8 cellular contexts compared by ENCODE assay signal in genomic region chr1:94063379-94063778, GRCh38. TPM values are rescaled to one million over a fixed set of nuclear protein-coding genes. Genes with fewer than 3 reads are reported as not detected.
DNase-seq lines count a peak whose midpoint lies in the region; ATAC-seq and TF ChIP-seq lines count a peak whose summit lies in the region.

No MANE protein-coding gene starts in this region.

- peak; percentile 55 for DNase-seq in AG20443 (ENCODE audit: low spot score)
- DNase-seq in LNCaP clone FGC (ENCODE audit: low read depth) = peak; percentile 50
- peak; percentile 65 for DNase-seq in colonic mucosa
- no peak for DNase-seq in activated CD4-positive, alpha-beta memory T cell treated with anti-CD3 and anti-CD28 coated beads, Interleukin-2, amount 10 ng/mL, durations not matched to agents 7 days and 5 days
- no peak for DNase-seq in activated naive CD4-positive, alpha-beta T cell treated with anti-CD3 and anti-CD28 coated beads, Interleukin-2, amount 50 U/mL, for 72 hours (ENCODE audit: low spot score in 2 of 2)
- no peak for DNase-seq in DMS79 (lab: John Stamatoyannopoulos, UW)

- no peak for ATAC-seq in HG03520 (IDR thresholded peaks at IDR 0.05; ENCODE audit: unreplicated experiment)
- ATAC-seq in activated naive CD4-positive, alpha-beta T cell treated with anti-CD3 and anti-CD28 coated beads, Interleukin-2, amount 50 U/mL, for 72 hours = no peak

- no peak overlapping the region for H3K4me3 Mint-ChIP-seq in activated CD4-positive, alpha-beta memory T cell treated with anti-CD3 and anti-CD28 coated beads, Interleukin-2, amount 10 ng/mL, durations not matched to agents 7 days and 5 days

- H3K9me3 Mint-ChIP-seq in activated CD4-positive, alpha-beta memory T cell treated with anti-CD3 and anti-CD28 coated beads, Interleukin-2, amount 10 ng/mL, durations not matched to agents 7 days and 5 days = no peaks in the 10 kb centered on the region
- H3K9me3 Mint-ChIP-seq in activated naive CD4-positive, alpha-beta T cell treated with anti-CD3 and anti-CD28 coated beads, Interleukin-2, amount 50 U/mL, for 72 hours = no peaks in the 10 kb centered on the region

- H3K36me3 Mint-ChIP-seq in activated CD4-positive, alpha-beta memory T cell treated with anti-CD3 and anti-CD28 coated beads, Interleukin-2, amount 10 ng/mL, durations not matched to agents 7 days and 5 days (ENCODE audit: low read depth) = no peaks in the 10 kb centered on the region
- no peaks in the 10 kb centered on the region for H3K36me3 Mint-ChIP-seq in activated naive CD4-positive, alpha-beta T cell treated with anti-CD3 and anti-CD28 coated beads, Interleukin-2, amount 50 U/mL, for 72 hours

- no peaks in the 10 kb centered on the region for H3K36me3 ChIP-seq in colonic mucosa
- H3K36me3 ChIP-seq in mesodermal cell (ENCODE audit: control insufficient read depth, insufficient read depth, low read length) = no peaks in the 10 kb centered on the region

- H3K9ac ChIP-seq in colonic mucosa (ENCODE audit: low read depth in 2 of 2, low read length in 2 of 2) = no peak overlapping the region

- H3K27ac ChIP-seq in colonic mucosa = no peak overlapping the region
- peak overlapping the region; percentile 52 for H3K27ac ChIP-seq in mesodermal cell (ENCODE audit: low read depth, low read length, severe bottlenecking)

- no peaks in the 10 kb centered on the region for H3K27me3 ChIP-seq in colonic mucosa

- no peaks in the 10 kb centered on the region for H3K4me1 Mint-ChIP-seq in activated CD4-positive, alpha-beta memory T cell treated with anti-CD3 and anti-CD28 coated beads, Interleukin-2, amount 10 ng/mL, durations not matched to agents 7 days and 5 days

- no peak overlapping the region for H3K27ac Mint-ChIP-seq in activated CD4-positive, alpha-beta memory T cell treated with anti-CD3 and anti-CD28 coated beads, Interleukin-2, amount 10 ng/mL, durations not matched to agents 7 days and 5 days
- no peak overlapping the region for H3K27ac Mint-ChIP-seq in activated naive CD4-positive, alpha-beta T cell treated with anti-CD3 and anti-CD28 coated beads, Interleukin-2, amount 50 U/mL, for 72 hours

- H3K4me3 ChIP-seq in LNCaP clone FGC (ENCODE audit: low read depth, low read length) = no peak overlapping the region
- no peak overlapping the region for H3K4me3 ChIP-seq in colonic mucosa
- H3K4me3 ChIP-seq in mesodermal cell (ENCODE audit: extremely low read depth, insufficient read depth, low read length, poor library complexity, severe bottlenecking) = no peak overlapping the region

- H3K9me3 ChIP-seq in colonic mucosa = no peaks in the 10 kb centered on the region
- H3K9me3 ChIP-seq in mesodermal cell (ENCODE audit: control insufficient read depth, low read length) = no peaks in the 10 kb centered on the region

- peak; percentile 54 for TF ChIP-seq CTCF in LNCaP clone FGC (IDR thresholded peaks at IDR 0.05; ENCODE audit: control insufficient read depth, extremely low read depth, insufficient read depth)
- TF ChIP-seq CTCF in colonic mucosa (IDR thresholded peaks at IDR 0.05) = no peak

- POLR2A ChIA-PET in activated CD4-positive, alpha-beta memory T cell treated with anti-CD3 and anti-CD28 coated beads, Interleukin-2, amount 10 ng/mL, durations not matched to agents 7 days and 5 days (lab: Charles Lee) = no interaction called here

- 53 to 57% methylated on average over 3 of the region's 5 CpGs for WGBS in mesodermal cell (ENCODE audit: insufficient coverage in 2 of 2), 2 experiments

- intact Hi-C loops in colonic mucosa (cut with DNase I) = loop anchor here (5.0 kb wide), 2 partner anchors 174 to 399 kb away; partner anchors contain the start of gene ARHGAP29

- CTCF ChIA-PET in activated CD4-positive, alpha-beta memory T cell treated with anti-CD3 and anti-CD28 coated beads, Interleukin-2, amount 10 ng/mL, durations not matched to agents 7 days and 5 days (lab: Charles Lee) = interaction anchor here (0.6 to 6.4 kb wide), 6 partner anchors 22 to 743 kb away, joined by 3 to 44 read pairs (median 4); no protein-coding TSS in a partner anchor

- H3K4me1 ChIP-seq in colonic mucosa = no peaks in the 10 kb centered on the region
- peaks cover 54% of the 10 kb centered on the region for H3K4me1 ChIP-seq in mesodermal cell (ENCODE audit: control insufficient read depth, insufficient read depth, low read length, poor library complexity, severe bottlenecking)

- H3K27me3 Mint-ChIP-seq in activated CD4-positive, alpha-beta memory T cell treated with anti-CD3 and anti-CD28 coated beads, Interleukin-2, amount 10 ng/mL, durations not matched to agents 7 days and 5 days = peaks cover 14% of the 10 kb centered on the region

RNA-seq across cellular contexts. Expression of gene ABCA4, which starts 57.6 kb away (rescaled TPM):
- total RNA-seq in colonic mucosa = under 1 TPM; 0.02 to 0.27 TPM
- polyA plus RNA-seq in mesodermal cell (2013, experiment 1 of 2) = 9.5 TPM
- 8.2 TPM for polyA plus RNA-seq in mesodermal cell (2013, experiment 2 of 2)
- total RNA-seq in activated CD4-positive, alpha-beta memory T cell treated with anti-CD3 and anti-CD28 coated beads, Interleukin-2, amount 10 ng/mL, durations not matched to agents 7 days and 5 days = not detected
- total RNA-seq in activated naive CD4-positive, alpha-beta T cell treated with anti-CD3 and anti-CD28 coated beads, Interleukin-2, amount 50 U/mL, for 72 hours = not detected

Comparison
In these comparisons a context has a peak if more than half of its experiments do, and no peak if none do; other contexts are left out.
1. DNase-seq: peak in AG20443 (single experiment), LNCaP clone FGC (single experiment) and colonic mucosa (single experiment); none in activated CD4-positive, alpha-beta memory T cell treated with anti-CD3 and anti-CD28 coated beads, Interleukin-2, amount 10 ng/mL, durations not matched to agents 7 days and 5 days (single experiment), activated naive CD4-positive, alpha-beta T cell treated with anti-CD3 and anti-CD28 coated beads, Interleukin-2, amount 50 U/mL, for 72 hours (0 of 2) and DMS79 (single experiment).